ENCODE assay signal across 9 cellular contexts in genomic region chr2:128734521-128735295, GRCh38.
DNase-seq lines count a peak whose midpoint lies in the region; ATAC-seq and TF ChIP-seq lines count a peak whose summit lies in the region.
"Had no signal": no experiment of that assay in that cellular context is flagged by ENCODE, and none has a peak within 500 bp of the region (broad histone marks: within the 10 kb centered on the region; RNA-seq: fewer than 3 reads in every experiment).

No MANE protein-coding gene starts in this region.

- no peaks in the 10 kb centered on the region for H3K9me3 ChIP-seq in trophoblast cell (ENCODE audit: insufficient read depth, low read depth, low read length)

- H3K27me3 ChIP-seq in HL-60 (ENCODE audit: insufficient read depth, poor library complexity, severe bottlenecking) (no peaks in the 10 kb centered on the region), trophoblast cell (ENCODE audit: insufficient read depth, low read length) (no peaks in the 10 kb centered on the region)

- H3K23ac ChIP-seq in trophoblast cell (ENCODE audit: low read length): no peak overlapping the region

- no peak overlapping the region for H3K9ac ChIP-seq in trophoblast cell (ENCODE audit: low read length)

- H3K4me3 ChIP-seq in HL-60 (replicated peaks; ENCODE audit: insufficient read depth, low read length) (no peak overlapping the region), cardiac fibroblast (replicated peaks in 1 of 2; ENCODE audit: low read depth in 2 of 2, low read length in 2 of 2) (no peak overlapping the region), trophoblast cell (ENCODE audit: low read depth, low read length) (no peak overlapping the region)

- no peaks in the 10 kb centered on the region for H3K79me1 ChIP-seq in trophoblast cell (ENCODE audit: low read length)

- H3K36me3 ChIP-seq in trophoblast cell (ENCODE audit: control insufficient read depth in 1 of 2, insufficient read depth in 2 of 2, low read length in 2 of 2): no peaks in the 10 kb centered on the region

- H4K91ac ChIP-seq in trophoblast cell (ENCODE audit: low read depth, low read length): no peak overlapping the region

- H3K27ac ChIP-seq in HL-60 (replicated peaks) (peak overlapping the region; percentile 13), trophoblast cell (ENCODE audit: low read depth, low read length) (no peak overlapping the region)

- no peak overlapping the region for H2BK5ac ChIP-seq in trophoblast cell (ENCODE audit: low read depth, low read length, poor library complexity)

- no peak overlapping the region for H4K8ac ChIP-seq in trophoblast cell (ENCODE audit: low read depth, low read length)

- no peak overlapping the region for H3K14ac ChIP-seq in trophoblast cell (ENCODE audit: low read length)

- H3K4me1 ChIP-seq in trophoblast cell (ENCODE audit: control insufficient read depth in 1 of 2, insufficient read depth in 2 of 2, low read length in 2 of 2): peaks cover 7 to 10% of the 10 kb centered on the region in 2 experiments

- no peaks in the 10 kb centered on the region for H3K79me2 ChIP-seq in trophoblast cell (ENCODE audit: control insufficient read depth, insufficient read depth, low read length, poor library complexity)

- no peak overlapping the region for H3K18ac ChIP-seq in trophoblast cell (ENCODE audit: low read length)

- H4K12ac ChIP-seq in trophoblast cell (ENCODE audit: low read depth, low read length): no peak overlapping the region

- H3K4me2 ChIP-seq in trophoblast cell (ENCODE audit: low read length): no peak overlapping the region

- no peak overlapping the region for H2AK5ac ChIP-seq in trophoblast cell (ENCODE audit: low read length)

- no peak overlapping the region for H2BK120ac ChIP-seq in trophoblast cell (ENCODE audit: insufficient read depth, low read length, poor library complexity)

- no peak overlapping the region for H2BK12ac ChIP-seq in trophoblast cell (ENCODE audit: low read length)

- no peak for TF ChIP-seq CTCF in HL-60 (IDR thresholded peaks at IDR 0.05; ENCODE audit: insufficient read depth, low read length)
- TF ChIP-seq CTCF in cardiac fibroblast (IDR thresholded peaks at IDR 0.05; ENCODE audit: low read depth, low read length): no peak

- WGBS in trophoblast cell (ENCODE audit: extremely low coverage, insufficient coverage, insufficient read length): no CpG with 5 or more reads among the region's 37 CpGs

- H3K4ac ChIP-seq in trophoblast cell (ENCODE audit: low read depth, low read length): no peak overlapping the region

- ATAC-seq in activated CD4-positive, CD25-positive, alpha-beta regulatory T cell treated with anti-CD3 and anti-CD28 coated beads, Interleukin-2, amount 50 U/mL, for 24 hours: no peak

- peak; percentile 82 for DNase-seq in SKM-1 treated with dmso at 0.1 percent for 144 hours (lab: John Stamatoyannopoulos, UW; ENCODE audit: unreplicated experiment)
- DNase-seq in SKM-1 (lab: John Stamatoyannopoulos, UW; ENCODE audit: unreplicated experiment): no peak
- peak; percentile 79 to 84 for DNase-seq in HL-60 (ENCODE audit: low read depth in 1 of 2, low spot score in 1 of 2)
- peak; percentile 66 to 79 for DNase-seq in cardiac fibroblast (ENCODE audit: low read depth in 2 of 2)
- peak; percentile 75 to 80 for DNase-seq in trophoblast cell
- DNase-seq in islet precursor cell: no peak
- no peak for DNase-seq in NCI-H2227 treated with DMSO at 0.1 percent for 48 hours (lab: John Stamatoyannopoulos, UW)
- DNase-seq: activated T-cell treated with anti-CD3 and anti-CD28 coated beads, Interleukin-2, amount 50 U/mL, for 4 hours had no signal

- no peak overlapping the region for H2AFZ ChIP-seq in trophoblast cell (ENCODE audit: insufficient read depth, low read length, poor library complexity)

Comparison
In these comparisons a context has a peak if more than half of its experiments do, and no peak if none do; other contexts are left out.
1. DNase-seq: peak in SKM-1 treated with dmso at 0.1 percent for 144 hours (single experiment), HL-60 (2 of 2), cardiac fibroblast (2 of 2) and trophoblast cell (2 of 2); none in SKM-1 (single experiment), islet precursor cell (single experiment) and NCI-H2227 treated with DMSO at 0.1 percent for 48 hours (single experiment).